Comparison of ENCODE assay signal across 33 cellular contexts in genomic region chr3:94686208-94686607, GRCh38.
"Had no signal": no experiment of that assay in that cellular context is flagged by ENCODE, and none has a peak within 500 bp of the region (broad histone marks: within the 10 kb centered on the region; RNA-seq: fewer than 3 reads in every experiment).

No MANE protein-coding gene starts in this region.

- H3K4me3 ChIP-seq: adrenal gland, body of pancreas, breast epithelium, cardiac muscle cell had no signal

- H3K27me3 ChIP-seq: adrenal gland, body of pancreas, brain microvascular endothelial cell, breast epithelium, cardiac muscle cell had no signal

- H3K36me3 ChIP-seq: adrenal gland, brain microvascular endothelial cell, breast epithelium, cardiac muscle cell had no signal

- FAIRE-seq: astrocyte, TTC549 had no signal

- DNase-seq: activated B cell treated with CpG ODN at 0.5 μM for 24 hours; activated CD4-positive, alpha-beta memory T cell treated with anti-CD3 and anti-CD28 coated beads for 36 hours; activated CD4-positive, alpha-beta T cell treated with anti-CD3 and anti-CD28 coated beads for 4 hours; activated CD4-positive, alpha-beta T cell treated with anti-CD3 and anti-CD28 coated beads, Interleukin-2, amount 10 ng/mL, durations not matched to agents 24 days and 14 days; activated CD4-positive, alpha-beta T cell treated with anti-CD3 and anti-CD28 coated beads, Interleukin-2, amount 50 U/mL, for 1 hour; activated CD4-positive, alpha-beta T cell treated with anti-CD3 and anti-CD28 coated beads, Interleukin-2, amount 50 U/mL, for 4 hours; activated CD4-positive, CD25-positive, alpha-beta regulatory T cell treated with anti-CD3 and anti-CD28 coated beads, Interleukin-2, amount 50 U/mL, for 72 hours; activated CD8-positive, alpha-beta memory T cell treated with anti-CD3 and anti-CD28 coated beads, Interleukin-2, amount 50 U/mL, for 4 hours; activated CD8-positive, alpha-beta T cell treated with anti-CD3 and anti-CD28 coated beads for 36 hours; activated effector memory CD4-positive, alpha-beta T cell treated with anti-CD3 and anti-CD28 coated beads, Interleukin-2, amount 50 U/mL, for 16 hours; activated gamma-delta T cell treated with Interleukin-2 at 50 U/mL for 16 hours; activated naive CD4-positive, alpha-beta T cell; activated naive CD4-positive, alpha-beta T cell treated with anti-CD3 and anti-CD28 coated beads for 36 hours; activated naive CD4-positive, alpha-beta T cell treated with anti-CD3 and anti-CD28 coated beads, Interleukin-2, amount 50 U/mL, for 16 hours; activated naive CD8-positive, alpha-beta T cell treated with anti-CD3 and anti-CD28 coated beads for 36 hours; activated T-cell treated with anti-CD3 and anti-CD28 coated beads for 4 hours; activated T-cell treated with anti-CD3 and anti-CD28 coated beads, Interleukin-2, amount 50 U/mL, for 1 hour; activated T-cell treated with anti-CD3 and anti-CD28 coated beads, Interleukin-2, amount 50 U/mL, for 4 hours; activated T-cell treated with anti-CD3 and anti-CD28 coated beads, Interleukin-2, amount 50 U/mL, for 72 hours; adrenal gland; amniotic stem cell; aorta; body of pancreas; brain microvascular endothelial cell; caudate nucleus; cerebellar nuclear complex; T-helper 1 cell; T-helper 2 cell; T-helper 9 cell had no signal
